8 cellular contexts compared by ENCODE assay signal in the genomic region with DNA sequence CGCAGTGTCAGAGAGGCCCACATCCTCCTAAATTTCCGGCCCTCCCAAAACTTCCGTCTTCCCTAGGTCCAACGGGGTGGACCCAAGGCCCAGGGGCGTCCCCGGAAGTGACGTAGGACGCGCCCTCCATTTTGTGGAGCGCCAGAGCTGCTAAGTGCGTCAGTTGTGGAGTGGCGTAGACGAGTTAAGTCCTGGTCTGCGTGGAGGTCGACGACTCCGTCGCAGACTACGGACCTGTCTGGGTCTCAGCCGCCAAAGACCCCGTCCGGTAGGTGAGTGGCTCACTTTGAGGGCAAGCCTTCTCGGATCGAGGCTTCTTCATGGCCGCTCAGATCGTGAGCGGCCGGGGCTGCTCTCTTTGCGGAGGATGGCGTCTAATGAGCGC. TPM values are rescaled to one million over a fixed set of nuclear protein-coding genes. Genes with fewer than 3 reads are reported as not detected.
A peak's percentile ranks its signal among the peaks of the same experiment; 100 is the strongest.
DNase-seq lines count a peak whose midpoint lies in the region; ATAC-seq and TF ChIP-seq lines count a peak whose summit lies in the region.

A gene (plus strand): TSS at position 159 of the 385 bp plus-strand sequence. CDS start 1,015 bp downstream, outside the sequence.

- WGBS in right cardiac atrium: under 1% methylated on average over 31 of the region's 31 CpGs

- H3K27ac ChIP-seq in ascending aorta (peak within 1 kb of the TSS; percentile 100), right cardiac atrium (ENCODE audit: low read length) (peak within 1 kb of the TSS; percentile 96), uterus (peak within 1 kb of the TSS; percentile 100)

- H3K27me3 Mint-ChIP-seq in T-helper 2 cell treated with Interferon-gamma antibody and Interleukin-4, amounts not matched to agents 5 μg/mL and 100 μg/mL, for 36 hours (ENCODE audit: low read depth): no peaks in the 10 kb centered on the region

- no peak for TF ChIP-seq CTCF in ascending aorta (IDR thresholded peaks at IDR 0.05)
- no peak for TF ChIP-seq CTCF in uterus (IDR thresholded peaks at IDR 0.05)

- H3K36me3 Mint-ChIP-seq in T-helper 2 cell treated with Interferon-gamma antibody and Interleukin-4, amounts not matched to agents 5 μg/mL and 100 μg/mL, for 36 hours (ENCODE audit: low read depth): peaks cover 49% of the 10 kb centered on the region

- H3K4me1 Mint-ChIP-seq in T-helper 2 cell treated with Interferon-gamma antibody and Interleukin-4, amounts not matched to agents 5 μg/mL and 100 μg/mL, for 36 hours (ENCODE audit: low read depth): peaks cover 49% of the 10 kb centered on the region

- H3K4me3 Mint-ChIP-seq in T-helper 2 cell treated with Interferon-gamma antibody and Interleukin-4, amounts not matched to agents 5 μg/mL and 100 μg/mL, for 36 hours: peak within 1 kb of the TSS; percentile 99

- DNase-seq in NCI-H1930 (lab: John Stamatoyannopoulos, UW) (peak; percentile 85 to 95), ascending aorta (ENCODE audit: low spot score in 2 of 2) (peak; percentile 84 to 98), right cardiac atrium (peak; percentile 96 to 99 (median 98)), pulmonary artery endothelial cell (ENCODE audit: low read depth, low spot score) (peak; percentile 91), uterus (peak; percentile 95 to 97)
- DNase-seq in T-helper 2 cell treated with Interferon-gamma antibody and Interleukin-4, amounts not matched to agents 5 μg/mL and 100 μg/mL, for 36 hours (ENCODE audit: low spot score): peak; percentile 93

- H3K9me3 Mint-ChIP-seq in T-helper 2 cell treated with Interferon-gamma antibody and Interleukin-4, amounts not matched to agents 5 μg/mL and 100 μg/mL, for 36 hours: peaks cover 12% of the 10 kb centered on the region

- intact Hi-C loops in ascending aorta (cut with DNase I) (loop anchor here (2.0 to 5.0 kb wide), 4 partner anchors 156 to 1950 kb away; a partner anchor contains a TSS), right cardiac atrium (cut with DNase I) (no loop called here), uterus (cut with DNase I; ENCODE audit: low total_unique reads) (no loop called here)

- peak; percentile 97 to 98 for TF ChIP-seq POLR2A in uterus (IDR thresholded peaks at IDR 0.05)

- H3K4me3 ChIP-seq in ascending aorta: peak within 1 kb of the TSS; percentile 91 to 99
- H3K4me3 ChIP-seq in right cardiac atrium (ENCODE audit: low read length): peak within 1 kb of the TSS; percentile 90
- H3K4me3 ChIP-seq in uterus: peak within 1 kb of the TSS; percentile 93 to 96

- H3K4me1 ChIP-seq in ascending aorta (peaks cover 19 to 32% of the 10 kb centered on the region in 2 donors), right cardiac atrium (ENCODE audit: control insufficient read depth, insufficient read depth, low read length) (peaks cover 7% of the 10 kb centered on the region), uterus (peaks cover 5 to 12% of the 10 kb centered on the region in 2 donors)

- H3K9me3 ChIP-seq in ascending aorta (no peaks in the 10 kb centered on the region), right cardiac atrium (ENCODE audit: control insufficient read depth, low read length) (no peaks in the 10 kb centered on the region), uterus (no peaks in the 10 kb centered on the region)

- peak within 1 kb of the TSS; percentile 100 for H3K27ac Mint-ChIP-seq in T-helper 2 cell treated with Interferon-gamma antibody and Interleukin-4, amounts not matched to agents 5 μg/mL and 100 μg/mL, for 36 hours

- ATAC-seq in GM18502 (IDR thresholded peaks at IDR 0.05; ENCODE audit: poor library complexity, unreplicated experiment) (peak; percentile 82), HG02970 (IDR thresholded peaks at IDR 0.05; ENCODE audit: low FRiP score, unreplicated experiment) (peak; percentile 83), right cardiac atrium (peak; percentile 97 to 98)

- H3K36me3 ChIP-seq in ascending aorta (peaks cover 34 to 39% of the 10 kb centered on the region in 2 donors), uterus (peaks cover 0 to 2% of the 10 kb centered on the region in 2 donors)

- H3K27me3 ChIP-seq in ascending aorta (no peaks in the 10 kb centered on the region), right cardiac atrium (ENCODE audit: control insufficient read depth, insufficient read depth) (no peaks in the 10 kb centered on the region), uterus (no peaks in the 10 kb centered on the region)

RNA-seq across cellular contexts. Expression of the gene that starts here (rescaled TPM):
- total RNA-seq in ascending aorta (113 TPM), right cardiac atrium (100 to 1,000 TPM; 210 to 259 (median 237) TPM), pulmonary artery endothelial cell (124 and 130 TPM in 2 replicates), uterus (100 to 1,000 TPM; 183 to 570 (median 403) TPM)
- 279 TPM for polyA plus RNA-seq in right cardiac atrium

Comparison
In these comparisons a context has a peak if more than half of its experiments do, and no peak if none do; other contexts are left out.
1. Peak in every context shown above with its lines: DNase-seq, ATAC-seq, H3K4me3 ChIP-seq and H3K27ac ChIP-seq.